9 cellular contexts compared by ENCODE assay signal in genomic region chr6:52352239-52353008, GRCh38. TPM values are rescaled to one million over a fixed set of nuclear protein-coding genes. Genes with fewer than 3 reads are reported as not detected.
A peak's percentile ranks its signal among the peaks of the same experiment; 100 is the strongest.
DNase-seq lines count a peak whose midpoint lies in the region; ATAC-seq and TF ChIP-seq lines count a peak whose summit lies in the region.
"Had no signal": no experiment of that assay in that cellular context is flagged by ENCODE, and none has a peak within 500 bp of the region (broad histone marks: within the 10 kb centered on the region; RNA-seq: fewer than 3 reads in every experiment).

No MANE protein-coding gene starts in this region.

- H3K9me3 Mint-ChIP-seq in CD4-positive, alpha-beta memory T cell = peaks cover 0 to 1% (median 0%) of the 10 kb centered on the region in 8 donors
- H3K9me3 Mint-ChIP-seq: activated naive CD8-positive, alpha-beta T cell treated with anti-CD3 and anti-CD28 coated beads, Interleukin-2, amount 10 ng/mL, durations not matched to agents 7 days and 5 days had no signal

- POLR2A ChIA-PET in CD4-positive, alpha-beta memory T cell (lab: Charles Lee; ENCODE audit: partially characterized antibody) = interaction anchor here (1.1 to 1.6 kb wide), 2 partner anchors 14 to 25 kb away, joined by 3 read pairs; no protein-coding TSS in a partner anchor

- H3K27me3 Mint-ChIP-seq in CD4-positive, alpha-beta memory T cell = no peaks in the 10 kb centered on the region

- H3K4me3 ChIP-seq in RWPE2 (ENCODE audit: severe bottlenecking) = no peak overlapping the region
- no peak overlapping the region for H3K4me3 ChIP-seq in fibroblast of mammary gland (ENCODE audit: control insufficient read depth, low read depth, low read length)
- H3K4me3 ChIP-seq in rectal smooth muscle tissue (ENCODE audit: low read length) = no peak overlapping the region
- no peak overlapping the region for H3K4me3 ChIP-seq in CD4-positive, alpha-beta memory T cell (ENCODE audit: low read length in 2 of 2)

- H3K4me3 Mint-ChIP-seq in CD4-positive, alpha-beta memory T cell = no peak overlapping the region
- H3K4me3 Mint-ChIP-seq: activated naive CD8-positive, alpha-beta T cell treated with anti-CD3 and anti-CD28 coated beads, Interleukin-2, amount 10 ng/mL, durations not matched to agents 7 days and 5 days had no signal

- no peaks in the 10 kb centered on the region for H3K9me3 ChIP-seq in RWPE2 (ENCODE audit: severe bottlenecking)
- no peaks in the 10 kb centered on the region for H3K9me3 ChIP-seq in CD4-positive, alpha-beta memory T cell (ENCODE audit: control insufficient read depth in 1 of 2, low read length in 2 of 2)

- TF ChIP-seq CTCF in RWPE2 (IDR thresholded peaks at IDR 0.05; ENCODE audit: poor library complexity, severe bottlenecking) (no peak), fibroblast of mammary gland (conservative IDR thresholded peaks at IDR 0.05; ENCODE audit: control insufficient read depth, insufficient read depth, low read depth, low read length) (no peak)

- peaks cover 9 to 19% (median 13%) of the 10 kb centered on the region in 4 donors for H3K4me1 Mint-ChIP-seq in CD4-positive, alpha-beta memory T cell

- intact Hi-C loops in CD4-positive, alpha-beta memory T cell (cut with micrococcal nuclease) = no loop called here

- no peaks in the 10 kb centered on the region for H3K36me3 Mint-ChIP-seq in CD4-positive, alpha-beta memory T cell

- ATAC-seq in GM21515 (IDR thresholded peaks at IDR 0.05; ENCODE audit: unreplicated experiment) (peak; percentile 90), RWPE2 (ENCODE audit: low read depth) (peak; percentile 96)

- CTCF ChIA-PET in CD4-positive, alpha-beta memory T cell (lab: Charles Lee; ENCODE audit: partially characterized antibody) = interaction anchor here (1.5 to 1.8 kb wide), 3 partner anchors 10 to 67 kb away, joined by 4 to 6 read pairs (median 5); partner anchors contain the start of gene PAQR8

- H3K27ac ChIP-seq in RWPE2 (ENCODE audit: poor library complexity, severe bottlenecking) (peak overlapping the region; percentile 85), rectal smooth muscle tissue (ENCODE audit: low read depth, low read length) (peak overlapping the region; percentile 10)
- H3K27ac ChIP-seq in CD4-positive, alpha-beta memory T cell (ENCODE audit: low read depth, low read length) = no peak overlapping the region

- H3K27me3 ChIP-seq in RWPE2 (ENCODE audit: insufficient read depth, poor library complexity, severe bottlenecking) (no peaks in the 10 kb centered on the region), rectal smooth muscle tissue (ENCODE audit: control insufficient read depth, insufficient read depth, low read length) (no peaks in the 10 kb centered on the region)
- H3K27me3 ChIP-seq in CD4-positive, alpha-beta memory T cell (ENCODE audit: insufficient read depth, low read length) = no peaks in the 10 kb centered on the region

- DNase-seq in GM04503 (ENCODE audit: low read depth) (peak; percentile 95), HK-2 (ENCODE audit: unreplicated experiment) (peak; percentile 37), RWPE2 (ENCODE audit: low spot score) (peak; percentile 71), fibroblast of mammary gland (ENCODE audit: low read depth) (peak; percentile 98), activated gamma-delta T cell treated with Interleukin-2 at 50 U/mL for 16 hours (no peak)
- DNase-seq in CD4-positive, alpha-beta memory T cell = no peak
- DNase-seq: activated naive CD8-positive, alpha-beta T cell treated with anti-CD3 and anti-CD28 coated beads, Interleukin-2, amount 10 ng/mL, durations not matched to agents 7 days and 5 days had no signal

- H3K4me1 ChIP-seq in RWPE2 (ENCODE audit: insufficient read depth, poor library complexity, severe bottlenecking) = peaks cover 15% of the 10 kb centered on the region
- H3K4me1 ChIP-seq in rectal smooth muscle tissue (ENCODE audit: control insufficient read depth, insufficient read depth, low read length) = peaks cover 4% of the 10 kb centered on the region
- peaks cover 5% of the 10 kb centered on the region for H3K4me1 ChIP-seq in CD4-positive, alpha-beta memory T cell (ENCODE audit: insufficient read depth, low read length)

- peak overlapping the region in 2 of 7 donors; percentile 48 to 78 for H3K27ac Mint-ChIP-seq in CD4-positive, alpha-beta memory T cell
- H3K27ac Mint-ChIP-seq: activated naive CD8-positive, alpha-beta T cell treated with anti-CD3 and anti-CD28 coated beads, Interleukin-2, amount 10 ng/mL, durations not matched to agents 7 days and 5 days had no signal

- H3K9ac ChIP-seq in rectal smooth muscle tissue (ENCODE audit: low read length) = no peak overlapping the region

- H3K36me3 ChIP-seq in RWPE2 (ENCODE audit: low read depth) (no peaks in the 10 kb centered on the region), rectal smooth muscle tissue (ENCODE audit: control insufficient read depth, insufficient read depth, low read length) (no peaks in the 10 kb centered on the region)
- no peaks in the 10 kb centered on the region for H3K36me3 ChIP-seq in CD4-positive, alpha-beta memory T cell (ENCODE audit: insufficient read depth, low read length)

RNA-seq across cellular contexts. Expression of gene PAQR8, which starts 9.5 kb away (rescaled TPM):
- total RNA-seq in CD4-positive, alpha-beta memory T cell = 10 to 100 TPM; 36.4 to 40.9 TPM
- polyA plus RNA-seq in CD4-positive, alpha-beta memory T cell = 10 to 100 TPM; 14.5 to 30.3 TPM

Comparison
In these comparisons a context has a peak if more than half of its experiments do, and no peak if none do; other contexts are left out.
1. DNase-seq: peak in GM04503 (single experiment), HK-2 (single experiment), RWPE2 (single experiment) and fibroblast of mammary gland (single experiment); none in activated gamma-delta T cell treated with Interleukin-2 at 50 U/mL for 16 hours (single experiment) and CD4-positive, alpha-beta memory T cell (0 of 5).